ENCODE assay signal across 13 cellular contexts in the genomic region with DNA sequence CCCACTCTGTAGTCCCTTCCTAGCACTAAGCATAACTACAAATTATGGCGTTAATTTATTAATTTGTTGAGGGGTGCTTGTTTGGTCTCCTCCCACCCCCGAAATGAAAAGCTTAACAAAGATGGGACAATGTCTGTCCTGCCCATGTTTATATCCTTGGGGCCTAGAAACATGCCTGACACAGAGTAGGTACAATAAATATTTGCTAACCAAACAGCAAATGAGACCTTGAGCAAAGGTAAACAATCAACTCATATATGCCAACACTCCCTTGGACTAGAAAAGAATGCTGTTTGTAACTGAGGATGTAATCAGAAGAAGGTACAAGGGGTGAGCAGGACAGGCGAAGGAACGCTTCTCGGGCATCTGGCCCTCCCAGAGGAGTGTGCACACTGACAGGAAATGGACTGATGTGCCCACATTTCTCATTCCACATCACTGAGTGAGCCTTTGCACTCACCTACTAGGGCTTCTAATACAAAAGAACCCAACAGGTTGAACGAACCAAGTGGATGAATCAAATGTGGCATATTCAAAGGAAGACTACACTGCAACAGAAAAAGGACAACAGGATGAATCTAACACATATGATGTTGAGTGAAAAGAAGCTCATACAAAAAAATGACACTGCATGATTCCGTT.
DNase-seq lines count a peak whose midpoint lies in the region; ATAC-seq and TF ChIP-seq lines count a peak whose summit lies in the region.
"Had no signal": no experiment of that assay in that cellular context is flagged by ENCODE, and none has a peak within 500 bp of the region (broad histone marks: within the 10 kb centered on the region; RNA-seq: fewer than 3 reads in every experiment).

No MANE protein-coding gene starts in this region.

- H3K27ac ChIP-seq in breast epithelium = no peak overlapping the region
- H3K27ac ChIP-seq in Panc1 (ENCODE audit: low read length) = no peak overlapping the region
- peak overlapping the region; percentile 31 for H3K27ac ChIP-seq in hepatocyte

- H3K27me3 ChIP-seq in breast epithelium = no peaks in the 10 kb centered on the region
- H3K27me3 ChIP-seq in Panc1 (ENCODE audit: control insufficient read depth, insufficient read depth, low read length) = no peaks in the 10 kb centered on the region
- no peaks in the 10 kb centered on the region for H3K27me3 ChIP-seq in hepatocyte

- no peak overlapping the region for H3K4me3 Mint-ChIP-seq in MCF 10A (ENCODE audit: unreplicated experiment)
- H3K4me3 Mint-ChIP-seq in neural crest cell = no peak overlapping the region
- H3K4me3 Mint-ChIP-seq: CD4-positive, alpha-beta memory T cell had no signal

- H3K9me3 ChIP-seq in breast epithelium = no peaks in the 10 kb centered on the region
- no peaks in the 10 kb centered on the region for H3K9me3 ChIP-seq in Panc1 (ENCODE audit: control insufficient read depth, insufficient read depth, low read depth, low read length)
- no peaks in the 10 kb centered on the region for H3K9me3 ChIP-seq in hepatocyte (ENCODE audit: low read depth)
- H3K9me3 ChIP-seq: HAP-1 had no signal

- peaks cover 32% of the 10 kb centered on the region for H3K79me2 ChIP-seq in hepatocyte

- H3K4me2 ChIP-seq in hepatocyte = no peak overlapping the region

- intact Hi-C loops in MCF 10A (cut with micrococcal nuclease) = no loop called here
- intact Hi-C loops in breast epithelium (cut with DNase I; ENCODE audit: low total_unique reads) = no loop called here
- intact Hi-C loops in Panc1 (cut with micrococcal nuclease; ENCODE audit: unreplicated experiment) = no loop called here

- H3K36me3 Mint-ChIP-seq in MCF 10A (ENCODE audit: insufficient read depth, unreplicated experiment) (no peaks in the 10 kb centered on the region), neural crest cell (ENCODE audit: low read depth) (peaks cover 8% of the 10 kb centered on the region)

- H3K4me3 ChIP-seq in breast epithelium = no peak overlapping the region
- H3K4me3 ChIP-seq in Panc1 (ENCODE audit: low read depth in 2 of 2, low read length in 2 of 2) = no peak overlapping the region
- H3K4me3 ChIP-seq in hepatocyte = no peak overlapping the region
- H3K4me3 ChIP-seq: HAP-1, K562 had no signal

- TSS peak; percentile 13 for BruUV-seq in MCF 10A (replicated peaks; lab: Mats Ljungman, UMichigan)
- BruUV-seq in Panc1 (replicated peaks; lab: Mats Ljungman, UMichigan) = no TSS peak

- WGBS in hepatocyte (ENCODE audit: low lambda C conversion rate, missing lambda C conversion rate) = 83% methylated on average over 7 of the region's 7 CpGs

- CTCF ChIA-PET in MCF 10A (lab: Yijun Ruan, JAX) (interaction anchor here (1.0 kb wide), 1 partner anchor 8 kb away, joined by 3 read pairs; no protein-coding TSS in a partner anchor), Panc1 (lab: Charles Lee) (no interaction called here)

- TF ChIP-seq POLR2A in breast epithelium (IDR thresholded peaks at IDR 0.05) = no peak

- H3K9me3 Mint-ChIP-seq in MCF 10A (ENCODE audit: unreplicated experiment) = no peaks in the 10 kb centered on the region
- H3K9me3 Mint-ChIP-seq in neural crest cell = no peaks in the 10 kb centered on the region
- H3K9me3 Mint-ChIP-seq: CD4-positive, alpha-beta memory T cell had no signal

- peaks cover 5% of the 10 kb centered on the region for H4K20me1 ChIP-seq in hepatocyte (ENCODE audit: insufficient read depth, poor library complexity, severe bottlenecking)

- POLR2A ChIA-PET in MCF 10A (lab: Yijun Ruan, JAX) (interaction anchor here (0.6 to 1.3 kb wide), 3 partner anchors 10 to 254 kb away, joined by 3 read pairs; no protein-coding TSS in a partner anchor), Panc1 (lab: Charles Lee) (interaction anchor here (0.5 kb wide), 1 partner anchor 1241 kb away, joined by 3 read pairs; no protein-coding TSS in a partner anchor)

- H3K9me2 ChIP-seq in hepatocyte (replicated peaks; ENCODE audit: insufficient read depth) = no peaks in the 10 kb centered on the region

- H2AFZ ChIP-seq in hepatocyte = no peak overlapping the region

- ATAC-seq in Panc1 = peak; percentile 29; the same call in 1 of the 2 replicates
- ATAC-seq: K562 had no signal

- H3K36me3 ChIP-seq in breast epithelium = no peaks in the 10 kb centered on the region
- peaks cover 2% of the 10 kb centered on the region; the same call in 1 of the 2 replicates for H3K36me3 ChIP-seq in Panc1 (ENCODE audit: control insufficient read depth, insufficient read depth, low read length)
- H3K36me3 ChIP-seq in hepatocyte (replicated peaks; ENCODE audit: insufficient read depth, low read depth) = peaks cover 3% of the 10 kb centered on the region

- H3K4me1 Mint-ChIP-seq in MCF 10A (ENCODE audit: insufficient read depth, unreplicated experiment) = peaks cover 18% of the 10 kb centered on the region
- peaks cover 15% of the 10 kb centered on the region for H3K4me1 Mint-ChIP-seq in neural crest cell

- H3K4me1 ChIP-seq in breast epithelium (no peaks in the 10 kb centered on the region), Panc1 (ENCODE audit: control insufficient read depth, insufficient read depth, low read length) (peaks cover 24% of the 10 kb centered on the region), hepatocyte (ENCODE audit: insufficient read depth) (peaks cover 15% of the 10 kb centered on the region)

- no peaks in the 10 kb centered on the region for H3K27me3 Mint-ChIP-seq in MCF 10A (ENCODE audit: insufficient read depth, unreplicated experiment)
- H3K27me3 Mint-ChIP-seq in neural crest cell (ENCODE audit: low read depth) = no peaks in the 10 kb centered on the region
- H3K27me3 Mint-ChIP-seq: CD4-positive, alpha-beta memory T cell had no signal

- in situ Hi-C loops in Panc1 (cut with HindIII; ENCODE audit: low pct_unique_long_range_greater_than_20kb, low sequenced_read_pairs) = no loop called here

- no peak for DNase-seq in MCF 10A (ENCODE audit: unreplicated experiment)
- DNase-seq in breast epithelium (ENCODE audit: low spot score in 2 of 2) = no peak
- no peak for DNase-seq in Panc1 (ENCODE audit: low read depth, low spot score)
- DNase-seq in hepatocyte (ENCODE audit: low spot score) = no peak
- no peak for DNase-seq in neural crest cell (ENCODE audit: low read depth, low spot score)
- no peak for DNase-seq in stimulated activated CD4-positive, alpha-beta T cell treated with anti-CD3 and anti-CD28 coated beads, Interleukin-15, amount 100 ng/mL, for 24 hours
- no peak for DNase-seq in activated CD4-positive, alpha-beta T cell treated with anti-CD3 and anti-CD28 coated beads for 4 hours
- no peak for DNase-seq in NCI-H1417 treated with DMSO at 0.1 percent for 48 hours (lab: John Stamatoyannopoulos, UW)
- DNase-seq: CD4-positive, alpha-beta memory T cell; NCI-H1694 treated with DMSO at 0.1 percent for 48 hours; NCI-H748 treated with DMSO at 0.1 percent for 48 hours had no signal

- no peak for TF ChIP-seq CTCF in MCF 10A (IDR thresholded peaks at IDR 0.05; ENCODE audit: unreplicated experiment)
- TF ChIP-seq CTCF in breast epithelium (IDR thresholded peaks at IDR 0.05) = no peak
- no peak for TF ChIP-seq CTCF in Panc1 (IDR thresholded peaks at IDR 0.05)
- TF ChIP-seq CTCF in hepatocyte (IDR thresholded peaks at IDR 0.05; ENCODE audit: poor library complexity) = no peak
- TF ChIP-seq CTCF in neural crest cell (conservative IDR thresholded peaks at IDR 0.05) = no peak

- no peak overlapping the region for H3K27ac Mint-ChIP-seq in MCF 10A (ENCODE audit: low read depth, unreplicated experiment)
- H3K27ac Mint-ChIP-seq in neural crest cell (ENCODE audit: unreplicated experiment) = peak overlapping the region; percentile 74
